ENCODE assay signal across 16 cellular contexts in genomic region chr19:10618846-10619245, GRCh38. TPM values are rescaled to one million over a fixed set of nuclear protein-coding genes. Genes with fewer than 3 reads are reported as not detected.
DNase-seq lines count a peak whose midpoint lies in the region; TF ChIP-seq lines count a peak whose summit lies in the region.
"Had no signal": no experiment of that assay in that cellular context is flagged by ENCODE, and none has a peak within 500 bp of the region (broad histone marks: within the 10 kb centered on the region; RNA-seq: fewer than 3 reads in every experiment).

No MANE protein-coding gene starts in this region.

- no peak overlapping the region for H3K18ac ChIP-seq in mesenchymal stem cell (ENCODE audit: low read depth in 1 of 2, low read length in 2 of 2)

- peaks cover 33% of the 10 kb centered on the region for H3K79me2 ChIP-seq in smooth muscle cell (ENCODE audit: low read depth)

- over 99% methylated on average over 5 of the region's 8 CpGs for WGBS in mesenchymal stem cell
- WGBS in smooth muscle cell (ENCODE audit: low lambda C conversion rate) = 90% methylated on average over 8 of the region's 8 CpGs
- 91 to 99% (median 96%) methylated on average over 8 of the region's 8 CpGs for WGBS in spleen, 5 donors

- H3K9ac ChIP-seq in mesenchymal stem cell (ENCODE audit: low read length) (no peak overlapping the region), smooth muscle cell (ENCODE audit: low read depth) (no peak overlapping the region)
- H3K9ac ChIP-seq: KMS-11 had no signal

- no peak overlapping the region for H3K4ac ChIP-seq in mesenchymal stem cell (ENCODE audit: low read depth in 1 of 2, low read length in 2 of 2)

- peaks cover 12% of the 10 kb centered on the region for H3K4me1 Mint-ChIP-seq in chondrocyte (ENCODE audit: low read depth)

- TF ChIP-seq EP300 in Ishikawa (IDR thresholded peaks at IDR 0.05; ENCODE audit: borderline replicate concordance) = no peak

- H3K79me1 ChIP-seq in mesenchymal stem cell (replicated peaks; ENCODE audit: low read length, poor library complexity, severe bottlenecking) = peaks cover 23% of the 10 kb centered on the region

- H3K4me1 ChIP-seq in mesenchymal stem cell (ENCODE audit: control insufficient read depth, insufficient read depth, low read depth, low read length) (peaks cover 13% of the 10 kb centered on the region), smooth muscle cell (ENCODE audit: low read depth) (no peaks in the 10 kb centered on the region), spleen (peaks cover 13 to 100% (median 64%) of the 10 kb centered on the region in 6 donors)

- H3K27ac ChIP-seq in mesenchymal stem cell (ENCODE audit: low read length, poor library complexity, severe bottlenecking) (peak overlapping the region; percentile 24), smooth muscle cell (ENCODE audit: low read depth) (peak overlapping the region; percentile 75), spleen (peak overlapping the region in 2 of 8 donors; percentile 21 to 75)
- H3K27ac ChIP-seq: KMS-11 had no signal

- no peaks in the 10 kb centered on the region for H3K36me3 Mint-ChIP-seq in chondrocyte (ENCODE audit: low read depth)

- H3K4me2 ChIP-seq in mesenchymal stem cell (ENCODE audit: low read length, poor library complexity, severe bottlenecking) (no peak overlapping the region), smooth muscle cell (no peak overlapping the region)
- H3K4me2 ChIP-seq: KMS-11 had no signal

- peaks cover 7% of the 10 kb centered on the region for H3F3A ChIP-seq in smooth muscle cell (ENCODE audit: low read depth)

- no peaks in the 10 kb centered on the region for H3K27me3 Mint-ChIP-seq in chondrocyte (ENCODE audit: low read depth)

- H3K4me3 ChIP-seq in mesenchymal stem cell (ENCODE audit: insufficient read depth in 1 of 2, low read depth in 1 of 2, low read length in 2 of 2) (no peak overlapping the region), smooth muscle cell (no peak overlapping the region), spleen (no peak overlapping the region)

- no peak for TF ChIP-seq CTCF in chondrocyte (IDR thresholded peaks at IDR 0.05)
- TF ChIP-seq CTCF in smooth muscle cell (IDR thresholded peaks at IDR 0.05; ENCODE audit: borderline replicate concordance, insufficient read depth, poor library complexity, severe bottlenecking) = no peak
- no peak for TF ChIP-seq CTCF in spleen (IDR thresholded peaks at IDR 0.05 in 8 of 11, conservative IDR thresholded peaks at IDR 0.05 in 3 of 11)

- H2BK5ac ChIP-seq in mesenchymal stem cell (ENCODE audit: low read depth, low read length, poor library complexity, severe bottlenecking) = no peak overlapping the region

- no peaks in the 10 kb centered on the region for H3K9me3 Mint-ChIP-seq in chondrocyte (ENCODE audit: low read depth)

- DNase-seq in chondrocyte (ENCODE audit: low spot score) = no peak
- DNase-seq in mesenchymal stem cell = no peak
- no peak for DNase-seq in smooth muscle cell (lab: John Stamatoyannopoulos, UW; ENCODE audit: unreplicated experiment)
- no peak for DNase-seq in kidney tubule cell (ENCODE audit: low spot score)
- DNase-seq in spleen = no peak
- DNase-seq in nucleus accumbens (lab: John Stamatoyannopoulos, UW) = no peak
- DNase-seq: C1 segment of cervical spinal cord, MV-4-11, NCI-H1694 treated with DMSO at 0.1 percent for 48 hours, NCI-H2107, NCI-H510A, NCI-H748 treated with DMSO at 0.1 percent for 48 hours, RPMI8226, SIG-M5 had no signal

- peaks cover 35% of the 10 kb centered on the region for H4K20me1 ChIP-seq in smooth muscle cell (ENCODE audit: low read depth)

- H2BK120ac ChIP-seq in mesenchymal stem cell (ENCODE audit: low read depth, low read length) = no peak overlapping the region

- no peak overlapping the region for H4K91ac ChIP-seq in mesenchymal stem cell (ENCODE audit: low read length)

- no peak for TF ChIP-seq POLR2A in spleen (IDR thresholded peaks at IDR 0.05)

- no peak overlapping the region for H3K4me3 Mint-ChIP-seq in chondrocyte (ENCODE audit: unreplicated experiment)

- H3K27me3 ChIP-seq in mesenchymal stem cell (ENCODE audit: control insufficient read depth in 1 of 2, insufficient read depth in 1 of 2, low read length in 2 of 2) (no peaks in the 10 kb centered on the region), smooth muscle cell (ENCODE audit: low read depth) (no peaks in the 10 kb centered on the region), spleen (replicated peaks in 1 of 7) (no peaks in the 10 kb centered on the region)

- H2AK5ac ChIP-seq in mesenchymal stem cell (ENCODE audit: low read length, severe bottlenecking) = peak overlapping the region; percentile 64

- H3K36me3 ChIP-seq in mesenchymal stem cell (ENCODE audit: control insufficient read depth in 1 of 2, insufficient read depth in 2 of 2, low read depth in 1 of 2, low read length in 2 of 2) = peaks cover 0 to 16% of the 10 kb centered on the region in 2 experiments
- no peaks in the 10 kb centered on the region for H3K36me3 ChIP-seq in smooth muscle cell (ENCODE audit: low read depth)
- peaks cover 0 to 95% (median 21%) of the 10 kb centered on the region in 6 donors for H3K36me3 ChIP-seq in spleen

- peak overlapping the region; percentile 98 for H3K27ac Mint-ChIP-seq in chondrocyte (ENCODE audit: unreplicated experiment)

- no peak overlapping the region for H3K14ac ChIP-seq in mesenchymal stem cell (ENCODE audit: low read length in 2 of 2)

- no peak; the same call in 1 of the 2 replicates for TF ChIP-seq RAD21 in Ishikawa (IDR thresholded peaks at IDR 0.05; ENCODE audit: low read depth)

- no peak overlapping the region for H2BK12ac ChIP-seq in mesenchymal stem cell (ENCODE audit: low read length in 2 of 2)

- H2BK15ac ChIP-seq in mesenchymal stem cell (ENCODE audit: low read depth, poor library complexity, severe bottlenecking) = no peak overlapping the region

- intact Hi-C loops in spleen (cut with DNase I; ENCODE audit: low total_unique reads) = no loop called here

- H2AFZ ChIP-seq in mesenchymal stem cell (ENCODE audit: low read depth, low read length) (no peak overlapping the region), smooth muscle cell (ENCODE audit: low read depth) (no peak overlapping the region)

- H3K23ac ChIP-seq in mesenchymal stem cell (ENCODE audit: low read length in 2 of 2) = no peak overlapping the region

- H3K9me3 ChIP-seq in mesenchymal stem cell (ENCODE audit: control insufficient read depth, low read length) = no peaks in the 10 kb centered on the region
- H3K9me3 ChIP-seq in smooth muscle cell (replicated peaks; ENCODE audit: low read depth) = no peaks in the 10 kb centered on the region
- H3K9me3 ChIP-seq in spleen = no peaks in the 10 kb centered on the region

- no peak overlapping the region for H4K8ac ChIP-seq in mesenchymal stem cell (ENCODE audit: low read length)

TF ChIP-seq in Ishikawa, 13 proteins besides CTCF, POLR2A, EP300 and RAD21 (continues in another document):
- TF ChIP-seq FOXM1 (IDR thresholded peaks at IDR 0.05; ENCODE audit: borderline replicate concordance, low read depth) = no peak
- 0 out of 2 replicates have a peak, but pooled peaks have one; percentile 30 for TF ChIP-seq TEAD4 (IDR thresholded peaks at IDR 0.05)
- no peak for TF ChIP-seq YY1 (IDR thresholded peaks at IDR 0.05; ENCODE audit: low read depth)
- TF ChIP-seq NFIC (IDR thresholded peaks at IDR 0.05) = 0 out of 2 replicates have a peak, but pooled peaks have one; percentile 12

RNA-seq across cellular contexts. Expression of gene SLC44A2, which starts 6.5 kb away (rescaled TPM):
- 132 to 223 TPM (median 220 TPM) in 3 replicates for total RNA-seq in chondrocyte
- polyA plus RNA-seq in mesenchymal stem cell (2013, experiment 1 of 2) = 140 TPM
- polyA plus RNA-seq in mesenchymal stem cell (2013, experiment 2 of 2) = 144 TPM
- 59.7 and 79.5 TPM in 2 replicates for total RNA-seq in smooth muscle cell
- 123 and 156 TPM in 2 replicates for polyA plus RNA-seq in smooth muscle cell
- total RNA-seq in spleen = 100 to 1,000 TPM; 199 to 358 (median 274) TPM
- 100 to 1,000 TPM; 108 to 128 (median 125) TPM for polyA plus RNA-seq in spleen

RNA-seq across cellular contexts. Expression of gene AP1M2, which starts 31.7 kb away (rescaled TPM):
- total RNA-seq in chondrocyte = 0.45 TPM in 1 of 3 replicates, not detected in the others
- 1.3 TPM for polyA plus RNA-seq in mesenchymal stem cell (2013, experiment 1 of 2)
- 2.3 TPM for polyA plus RNA-seq in mesenchymal stem cell (2013, experiment 2 of 2)
- total RNA-seq in smooth muscle cell = 19.8 and 37.1 TPM in 2 replicates
- polyA plus RNA-seq in smooth muscle cell = 8.8 and 30.2 TPM in 2 replicates
- total RNA-seq in spleen = 1 to 10 TPM in 3 of 7 donors, under 1 TPM in 3, not detected in 1; 0.65 to 2.1 (median 0.93) TPM
- under 1 TPM; 0.09 to 0.83 (median 0.74) TPM for polyA plus RNA-seq in spleen

RNA-seq across cellular contexts. Expression of gene ILF3, which starts 35.3 kb away (rescaled TPM):
- total RNA-seq in chondrocyte = 156 to 234 TPM (median 171 TPM) in 3 replicates
- 127 TPM for polyA plus RNA-seq in mesenchymal stem cell (2013, experiment 1 of 2)
- polyA plus RNA-seq in mesenchymal stem cell (2013, experiment 2 of 2) = 122 TPM
- total RNA-seq in smooth muscle cell = 78.0 and 125 TPM in 2 replicates
- 108 and 118 TPM in 2 replicates for polyA plus RNA-seq in smooth muscle cell
- total RNA-seq in spleen = 100 to 1,000 TPM; 150 to 264 (median 221) TPM
- 100 to 1,000 TPM in 2 of 3 donors, 10 to 100 TPM in 1; 82.9 to 152 (median 143) TPM for polyA plus RNA-seq in spleen

RNA-seq across cellular contexts. Expression of gene CDKN2D, which starts 50.1 kb away (rescaled TPM):
- total RNA-seq in chondrocyte (8.3 to 12.0 TPM (median 10.4 TPM) in 3 replicates), smooth muscle cell (5.4 and 10.1 TPM in 2 replicates), spleen (10 to 100 TPM; 24.7 to 69.6 (median 44.5) TPM)
- polyA plus RNA-seq in mesenchymal stem cell (2013, experiment 1 of 2) = 6.9 TPM
- 6.6 TPM for polyA plus RNA-seq in mesenchymal stem cell (2013, experiment 2 of 2)
- polyA plus RNA-seq in smooth muscle cell (22.2 and 25.3 TPM in 2 replicates), spleen (10 to 100 TPM; 30.0 to 35.4 (median 33.5) TPM)

RNA-seq across cellular contexts. Expression of gene KRI1, which starts 53.0 kb away (rescaled TPM):
- 14.2 to 16.1 TPM (median 15.4 TPM) in 3 replicates for total RNA-seq in chondrocyte
- polyA plus RNA-seq in mesenchymal stem cell (2013, experiment 1 of 2) = 12.8 TPM
- 12.4 TPM for polyA plus RNA-seq in mesenchymal stem cell (2013, experiment 2 of 2)
- 4.9 and 7.1 TPM in 2 replicates for total RNA-seq in smooth muscle cell
- 10.1 and 18.0 TPM in 2 replicates for polyA plus RNA-seq in smooth muscle cell
- total RNA-seq in spleen = 10 to 100 TPM; 24.9 to 39.6 (median 31.4) TPM
- 10 to 100 TPM; 31.5 to 43.3 (median 39.1) TPM for polyA plus RNA-seq in spleen
